ENCODE assay signal across 9 cellular contexts in the genomic region with DNA sequence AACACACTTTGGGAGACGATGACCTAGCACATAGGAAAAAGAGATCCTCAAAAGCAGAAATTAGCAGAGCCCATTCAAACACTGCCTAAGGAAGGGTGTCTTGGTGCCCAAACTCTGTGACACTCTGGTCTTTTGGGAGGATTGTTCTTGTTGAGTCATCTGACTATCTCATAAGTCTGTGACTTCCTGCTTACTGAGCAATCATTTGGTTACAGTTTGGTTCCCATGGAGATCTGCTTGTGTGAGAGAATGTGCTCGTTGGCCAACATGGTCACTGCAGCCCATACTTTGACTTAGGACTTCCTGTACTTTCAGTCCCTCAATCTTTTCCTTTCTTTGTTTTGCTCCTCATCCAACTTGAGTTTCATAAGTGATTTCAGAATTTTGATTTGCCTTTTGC.
DNase-seq lines count a peak whose midpoint lies in the region; ATAC-seq and TF ChIP-seq lines count a peak whose summit lies in the region.
"Had no signal": no experiment of that assay in that cellular context is flagged by ENCODE, and none has a peak within 500 bp of the region (broad histone marks: within the 10 kb centered on the region; RNA-seq: fewer than 3 reads in every experiment).

No MANE protein-coding gene starts in this region.

- no peak for TF ChIP-seq POLR2A in prostate gland (IDR thresholded peaks at IDR 0.05)

- DNase-seq in NCI-H460 (ENCODE audit: extremely low read depth, low read depth) (peak; percentile 39), fibroblast of lung (ENCODE audit: low read depth in 2 of 2) (peak; percentile 80 to 82), skeletal muscle cell (ENCODE audit: low read depth) (peak; percentile 66), prostate gland (ENCODE audit: low spot score) (no peak), DMS79 (lab: John Stamatoyannopoulos, UW) (no peak), germinal center (ENCODE audit: low spot score) (no peak)
- no peak for DNase-seq in naive thymus-derived CD8-positive, alpha-beta T cell
- DNase-seq: effector memory CD8-positive, alpha-beta T cell had no signal

- no peak overlapping the region for H3K4me3 Mint-ChIP-seq in naive thymus-derived CD8-positive, alpha-beta T cell
- H3K4me3 Mint-ChIP-seq: effector memory CD8-positive, alpha-beta T cell had no signal

- H3K27ac ChIP-seq in fibroblast of lung (ENCODE audit: insufficient read depth, low read length) (peak overlapping the region; percentile 54), prostate gland (no peak overlapping the region)

- POLR2A ChIA-PET in naive thymus-derived CD8-positive, alpha-beta T cell (lab: Charles Lee), result no interaction called here

- WGBS in prostate gland, result 47% methylated on average over 2 of the region's 2 CpGs

- H3K79me2 ChIP-seq in fibroblast of lung (ENCODE audit: control insufficient read depth, insufficient read depth, low read length), result no peaks in the 10 kb centered on the region

- no peak overlapping the region for H3K4me3 ChIP-seq in fibroblast of lung (replicated peaks in 1 of 4; ENCODE audit: control extremely low read depth in 1 of 4, insufficient read depth in 1 of 4, low read depth in 3 of 4, low read length in 4 of 4)
- H3K4me3 ChIP-seq in skeletal muscle cell (ENCODE audit: low read depth, low read length), result no peak overlapping the region
- H3K4me3 ChIP-seq in prostate gland, result no peak overlapping the region

- ATAC-seq in GM18909 (IDR thresholded peaks at IDR 0.05; ENCODE audit: poor library complexity, unreplicated experiment), result peak; percentile 56
- ATAC-seq in naive thymus-derived CD8-positive, alpha-beta T cell, result no peak
- ATAC-seq: effector memory CD8-positive, alpha-beta T cell had no signal

- peaks cover 0 to 6% (median 4%) of the 10 kb centered on the region in 5 donors for H3K27me3 Mint-ChIP-seq in naive thymus-derived CD8-positive, alpha-beta T cell
- H3K27me3 Mint-ChIP-seq: effector memory CD8-positive, alpha-beta T cell had no signal

- no peaks in the 10 kb centered on the region for H3K4me1 Mint-ChIP-seq in naive thymus-derived CD8-positive, alpha-beta T cell

- no peaks in the 10 kb centered on the region for H4K20me1 ChIP-seq in fibroblast of lung (ENCODE audit: control insufficient read depth, extremely low read depth, insufficient read depth, low read length)

- peaks cover 0 to 1% (median 0%) of the 10 kb centered on the region in 9 donors for H3K9me3 Mint-ChIP-seq in naive thymus-derived CD8-positive, alpha-beta T cell

- no peak for TF ChIP-seq CTCF in fibroblast of lung (conservative IDR thresholded peaks at IDR 0.05 in 1 of 2, IDR thresholded peaks at IDR 0.05 in 1 of 2; ENCODE audit: low read depth in 1 of 2, low read length in 2 of 2)
- no peak for TF ChIP-seq CTCF in prostate gland (IDR thresholded peaks at IDR 0.05)

- no peak overlapping the region for H3K27ac Mint-ChIP-seq in naive thymus-derived CD8-positive, alpha-beta T cell
- H3K27ac Mint-ChIP-seq: effector memory CD8-positive, alpha-beta T cell had no signal

- intact Hi-C loops in prostate gland (cut with DNase I), result no loop called here

- H3K9ac ChIP-seq in fibroblast of lung (ENCODE audit: insufficient read depth, low read length), result no peak overlapping the region

- H3K9me3 ChIP-seq in fibroblast of lung (ENCODE audit: control insufficient read depth, insufficient read depth, low read depth, low read length) (no peaks in the 10 kb centered on the region), prostate gland (no peaks in the 10 kb centered on the region)

- no peak overlapping the region for H3K4me2 ChIP-seq in fibroblast of lung (ENCODE audit: extremely low read depth, insufficient read depth, low read length)

- H3K27me3 ChIP-seq in fibroblast of lung (ENCODE audit: control insufficient read depth, insufficient read depth, low read length) (no peaks in the 10 kb centered on the region), prostate gland (replicated peaks; ENCODE audit: insufficient read depth) (no peaks in the 10 kb centered on the region)

- no peaks in the 10 kb centered on the region for H3K36me3 Mint-ChIP-seq in naive thymus-derived CD8-positive, alpha-beta T cell

- peaks cover 8% of the 10 kb centered on the region for H3K4me1 ChIP-seq in fibroblast of lung (ENCODE audit: control insufficient read depth, extremely low read depth, insufficient read depth, low read length)
- H3K4me1 ChIP-seq in prostate gland (replicated peaks), result no peaks in the 10 kb centered on the region

- peak overlapping the region; percentile 49 for H2AFZ ChIP-seq in fibroblast of lung (ENCODE audit: low read length)

- no peaks in the 10 kb centered on the region for H3K36me3 ChIP-seq in fibroblast of lung (ENCODE audit: control insufficient read depth, insufficient read depth, low read length)
- no peaks in the 10 kb centered on the region for H3K36me3 ChIP-seq in prostate gland

Comparison
In these comparisons a context has a peak if more than half of its experiments do, and no peak if none do; other contexts are left out.
1. DNase-seq: peak in NCI-H460 (single experiment), fibroblast of lung (2 of 2) and skeletal muscle cell (single experiment); none in prostate gland (single experiment), naive thymus-derived CD8-positive, alpha-beta T cell (0 of 10), DMS79 (single experiment) and germinal center (single experiment).